In the genomic region with DNA sequence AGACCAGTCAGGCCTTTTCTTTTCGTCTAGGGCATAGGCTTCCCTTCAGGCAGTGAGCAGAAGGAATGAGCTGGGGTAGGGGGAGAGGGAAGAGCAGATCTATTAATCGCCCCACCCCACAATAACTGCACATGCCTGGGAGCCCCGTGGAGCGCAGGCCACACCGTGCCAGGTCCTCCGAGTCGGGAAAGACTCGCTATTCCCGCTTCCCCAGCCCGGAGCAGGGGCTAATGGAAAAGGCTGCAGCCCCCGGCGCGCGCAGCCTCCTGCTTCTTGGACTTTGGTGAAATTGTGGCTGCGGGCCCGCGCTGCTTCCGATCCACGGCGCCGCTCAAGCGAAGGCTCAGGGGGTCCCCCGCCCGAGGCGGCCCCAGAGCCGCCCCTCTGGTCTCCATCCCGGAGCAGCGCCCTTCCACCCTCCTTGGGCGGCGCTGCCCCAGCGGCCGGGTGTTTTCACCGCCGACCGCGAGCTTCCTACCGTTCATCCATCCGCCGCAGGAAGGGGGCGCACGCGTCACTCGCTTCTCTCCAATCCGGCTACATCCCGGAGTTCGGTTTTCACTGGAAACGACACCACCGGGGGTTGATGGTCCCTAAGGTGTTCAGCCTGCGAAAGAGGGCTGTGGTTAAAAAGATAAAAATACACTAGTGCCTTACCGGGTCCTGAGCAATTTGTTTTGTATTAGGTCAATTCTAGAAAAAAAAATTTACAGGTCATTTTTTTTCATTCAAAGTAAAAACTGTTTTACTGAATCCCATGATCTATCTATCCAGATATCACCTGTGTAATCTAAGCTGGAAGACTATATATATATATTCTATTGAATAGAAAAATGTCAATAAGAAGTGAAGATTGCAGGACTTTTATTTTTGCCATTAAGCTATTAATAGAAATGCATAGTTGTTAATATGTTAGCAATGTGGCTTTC, we compare ENCODE assay signal across 8 cellular contexts. TPM values are rescaled to one million over a fixed set of nuclear protein-coding genes. Genes with fewer than 3 reads are reported as not detected.
DNase-seq lines count a peak whose midpoint lies in the region; ATAC-seq and TF ChIP-seq lines count a peak whose summit lies in the region.

No MANE protein-coding gene starts in this region.

- H3K9me2 ChIP-seq in neural cell (ENCODE audit: insufficient read depth, low read length) = no peaks in the 10 kb centered on the region

- no peaks in the 10 kb centered on the region for H3F3A ChIP-seq in neural cell (ENCODE audit: insufficient read depth, low read length, poor library complexity, severe bottlenecking)

- no peak overlapping the region for H3K4me3 ChIP-seq in GM12864 (ENCODE audit: low read depth, low read length)
- peak overlapping the region; percentile 16; the same call in 1 of the 2 replicates for H3K4me3 ChIP-seq in HL-60 (replicated peaks; ENCODE audit: insufficient read depth, low read length)
- peak overlapping the region; percentile 64 for H3K4me3 ChIP-seq in neural cell (ENCODE audit: low read length)
- H3K4me3 ChIP-seq in urinary bladder (ENCODE audit: low read depth, low read length) = peak overlapping the region; percentile 15

- H3K4me1 Mint-ChIP-seq in activated T-helper 2 cell treated with anti-CD3 and anti-CD28 coated beads, Interferon-gamma antibody, Interleukin-2, Interleukin-4, amounts not matched to agents 10 μg/mL and 5 μg/mL and 100 μg/mL, durations not matched to agents 14 hours and 24 hours and 36 hours (ENCODE audit: low read depth) = no peaks in the 10 kb centered on the region

- H3K79me2 ChIP-seq in neural cell (replicated peaks; ENCODE audit: insufficient read depth, low read length) = no peaks in the 10 kb centered on the region

- no peak overlapping the region for H3K4me3 Mint-ChIP-seq in activated T-helper 2 cell treated with anti-CD3 and anti-CD28 coated beads, Interferon-gamma antibody, Interleukin-2, Interleukin-4, amounts not matched to agents 10 μg/mL and 5 μg/mL and 100 μg/mL, durations not matched to agents 14 hours and 24 hours and 36 hours (ENCODE audit: low read depth)

- no peaks in the 10 kb centered on the region for H4K20me1 ChIP-seq in neural cell (ENCODE audit: insufficient read depth)

- peak overlapping the region; percentile 52 for H3K4me2 ChIP-seq in neural cell (ENCODE audit: low read length)

- H3K27ac ChIP-seq in HL-60 (replicated peaks) = no peak overlapping the region
- H3K27ac ChIP-seq in neural cell (ENCODE audit: low read length) = no peak overlapping the region
- no peak overlapping the region for H3K27ac ChIP-seq in urinary bladder (ENCODE audit: low read depth)

- ATAC-seq in GM19452 (IDR thresholded peaks at IDR 0.05; ENCODE audit: unreplicated experiment) = no peak

- no peak overlapping the region for H3K27ac Mint-ChIP-seq in activated T-helper 2 cell treated with anti-CD3 and anti-CD28 coated beads, Interferon-gamma antibody, Interleukin-2, Interleukin-4, amounts not matched to agents 10 μg/mL and 5 μg/mL and 100 μg/mL, durations not matched to agents 14 hours and 24 hours and 36 hours

- H3K27me3 ChIP-seq in HL-60 (ENCODE audit: insufficient read depth, poor library complexity, severe bottlenecking) = peaks cover 29% of the 10 kb centered on the region
- peaks cover 12% of the 10 kb centered on the region for H3K27me3 ChIP-seq in neural cell (ENCODE audit: insufficient read depth, low read depth, low read length)

- no peak overlapping the region for H2AFZ ChIP-seq in neural cell (ENCODE audit: low read depth, low read length)

- H3K4me1 ChIP-seq in urinary bladder (ENCODE audit: insufficient read depth) = peaks cover 2% of the 10 kb centered on the region

- H3K9ac ChIP-seq in neural cell (ENCODE audit: low read length) = peak overlapping the region; percentile 38

- H3K9me3 ChIP-seq in neural cell (ENCODE audit: low read length) = no peaks in the 10 kb centered on the region

- no peak for TF ChIP-seq EP300 in neural cell (conservative IDR thresholded peaks at IDR 0.05; ENCODE audit: poor library complexity, severe bottlenecking)

- DNase-seq in GM12864 (ENCODE audit: low read depth) (no peak), HL-60 (ENCODE audit: low read depth in 1 of 2, low spot score in 1 of 2) (peak; percentile 21 to 59), NOMO-1 treated with DMSO at 0.1 percent for 48 hours (lab: John Stamatoyannopoulos, UW; ENCODE audit: unreplicated experiment) (peak; percentile 34), foreskin melanocyte (peak; percentile 40)
- DNase-seq in activated T-helper 2 cell treated with anti-CD3 and anti-CD28 coated beads, Interferon-gamma antibody, Interleukin-2, Interleukin-4, amounts not matched to agents 10 μg/mL and 5 μg/mL and 100 μg/mL, durations not matched to agents 14 hours and 24 hours and 36 hours (ENCODE audit: low spot score) = peak; percentile 40

- no peaks in the 10 kb centered on the region for H3K36me3 ChIP-seq in neural cell (ENCODE audit: insufficient read depth, low read length)
- H3K36me3 ChIP-seq in urinary bladder (ENCODE audit: insufficient read depth) = no peaks in the 10 kb centered on the region

- H3K9me3 Mint-ChIP-seq in activated T-helper 2 cell treated with anti-CD3 and anti-CD28 coated beads, Interferon-gamma antibody, Interleukin-2, Interleukin-4, amounts not matched to agents 10 μg/mL and 5 μg/mL and 100 μg/mL, durations not matched to agents 14 hours and 24 hours and 36 hours = no peaks in the 10 kb centered on the region

- peak; percentile 71 for TF ChIP-seq CTCF in GM12864 (IDR thresholded peaks at IDR 0.05; ENCODE audit: low read depth, low read length, missing control alignments)
- TF ChIP-seq CTCF in HL-60 (IDR thresholded peaks at IDR 0.05; ENCODE audit: insufficient read depth, low read length) = peak; percentile 30
- peak; percentile 85 for TF ChIP-seq CTCF in neural cell (IDR thresholded peaks at IDR 0.05; ENCODE audit: poor library complexity, severe bottlenecking)

- WGBS in urinary bladder = 3% methylated on average over 50 of the region's 50 CpGs

- intact Hi-C loops in activated T-helper 2 cell treated with anti-CD3 and anti-CD28 coated beads, Interferon-gamma antibody, Interleukin-2, Interleukin-4, amounts not matched to agents 10 μg/mL and 5 μg/mL and 100 μg/mL, durations not matched to agents 14 hours and 24 hours and 36 hours (cut with micrococcal nuclease) = loop anchor here (10.0 kb wide), 1 partner anchor 654 kb away; no protein-coding TSS in a partner anchor

- H3K36me3 Mint-ChIP-seq in activated T-helper 2 cell treated with anti-CD3 and anti-CD28 coated beads, Interferon-gamma antibody, Interleukin-2, Interleukin-4, amounts not matched to agents 10 μg/mL and 5 μg/mL and 100 μg/mL, durations not matched to agents 14 hours and 24 hours and 36 hours (ENCODE audit: low read depth) = no peaks in the 10 kb centered on the region

- peaks cover 55% of the 10 kb centered on the region for H3K27me3 Mint-ChIP-seq in activated T-helper 2 cell treated with anti-CD3 and anti-CD28 coated beads, Interferon-gamma antibody, Interleukin-2, Interleukin-4, amounts not matched to agents 10 μg/mL and 5 μg/mL and 100 μg/mL, durations not matched to agents 14 hours and 24 hours and 36 hours (ENCODE audit: low read depth)

- peak; percentile 69 for TF ChIP-seq RAD21 in neural cell (conservative IDR thresholded peaks at IDR 0.05)

TF ChIP-seq in neural cell, 6 proteins besides CTCF, POLR2A, EP300 and RAD21:
- TF ChIP-seq SMC3 (conservative IDR thresholded peaks at IDR 0.05; ENCODE audit: poor library complexity) = peak; percentile 72
- no peak for TF ChIP-seq EZH2 (IDR thresholded peaks at IDR 0.05; ENCODE audit: borderline replicate concordance, insufficient read depth, low read length, poor library complexity, severe bottlenecking)
TF ChIP-seq in neural cell: peak in this region for 1.

RNA-seq across cellular contexts. Expression of gene SYNM, which starts 4.4 kb away (rescaled TPM):
- 0.46 and 0.55 TPM in 2 replicates for total RNA-seq in activated T-helper 2 cell treated with anti-CD3 and anti-CD28 coated beads, Interferon-gamma antibody, Interleukin-2, Interleukin-4, amounts not matched to agents 10 μg/mL and 5 μg/mL and 100 μg/mL, durations not matched to agents 14 hours and 24 hours and 36 hours
- 5.7 and 7.2 TPM in 2 replicates for polyA plus RNA-seq in neural cell
- 13.6 and 16.9 TPM in 2 replicates for polyA minus RNA-seq in neural cell
- 228 TPM for total RNA-seq in urinary bladder
- polyA plus RNA-seq in urinary bladder = 898 TPM

Comparison
In these comparisons a context has a peak if more than half of its experiments do, and no peak if none do; other contexts are left out.
1. CTCF ChIP-seq: peak in every context shown above with its lines; median percentile 85 in neural cell; 71 in GM12864; 30 in HL-60.
2. RNA of gene SYNM, which starts 4.4 kb away (total RNA-seq): 228 TPM in urinary bladder (single experiment); 0.46 to 0.55 TPM in activated T-helper 2 cell treated with anti-CD3 and anti-CD28 coated beads, Interferon-gamma antibody, Interleukin-2, Interleukin-4, amounts not matched to agents 10 μg/mL and 5 μg/mL and 100 μg/mL, durations not matched to agents 14 hours and 24 hours and 36 hours; every median in the first group is over 100 times any median in the second.